ENCODE assay signal across 22 cellular contexts in genomic region chr7:43537765-43538403, GRCh38. TPM values are rescaled to one million over a fixed set of nuclear protein-coding genes. Genes with fewer than 3 reads are reported as not detected.
DNase-seq lines count a peak whose midpoint lies in the region; ATAC-seq, FAIRE-seq and TF ChIP-seq lines count a peak whose summit lies in the region.
"Had no signal": no experiment of that assay in that cellular context is flagged by ENCODE, and none has a peak within 500 bp of the region (broad histone marks: within the 10 kb centered on the region; RNA-seq: fewer than 3 reads in every experiment).

No MANE protein-coding gene starts in this region.

- no peaks in the 10 kb centered on the region; the same call in 1 of the 2 replicates for H3K27me3 Mint-ChIP-seq in WTC11 (ENCODE audit: low read depth)

- H3K27me3 ChIP-seq in cardiac muscle cell = no peaks in the 10 kb centered on the region
- H3K27me3 ChIP-seq: colonic mucosa, tibial nerve had no signal

- no peak overlapping the region for H3K4me3 ChIP-seq in cardiac muscle cell
- H3K4me3 ChIP-seq: colonic mucosa, tibial nerve had no signal

- CTCF ChIA-PET in WTC11 (lab: Charles Lee) = interaction anchor here (0.7 to 1.2 kb wide), 2 partner anchors 45 to 98 kb away, joined by 4 to 8 read pairs; partner anchors contain the start of gene STK17A

- H3K36me3 Mint-ChIP-seq in WTC11 = no peaks in the 10 kb centered on the region
- H3K36me3 Mint-ChIP-seq: activated CD8-positive, alpha-beta memory T cell treated with anti-CD3 and anti-CD28 coated beads, Interleukin-2, amount 10 ng/mL, durations not matched to agents 7 days and 5 days; CD4-positive, CD25-positive, alpha-beta regulatory T cell; natural killer cell; stimulated activated naive B cell treated with anti-CD40 and anti-IgM and Interleukin-4, amounts not matched to agents 10 μg/mL and 1 μg/mL and 100 μg/mL, for 72 hours had no signal

- FAIRE-seq in urothelium cell line (lab: Jason Lieb, UNC) = peak; percentile 23
- FAIRE-seq: A204.1, HepG2 had no signal

- no peak for ATAC-seq in left cardiac atrium
- peak; percentile 18; the same call in 1 of the 2 replicates for ATAC-seq in WTC11
- no peak for ATAC-seq in HG03342 (IDR thresholded peaks at IDR 0.05; ENCODE audit: unreplicated experiment)
- ATAC-seq: activated CD8-positive, alpha-beta memory T cell treated with anti-CD3 and anti-CD28 coated beads, Interleukin-2, amount 10 ng/mL, durations not matched to agents 7 days and 5 days; HepG2; natural killer cell; stimulated activated naive B cell treated with anti-CD40 and anti-IgM and Interleukin-4, amounts not matched to agents 10 μg/mL and 1 μg/mL and 100 μg/mL, for 72 hours had no signal

- no peaks in the 10 kb centered on the region for H3K36me3 ChIP-seq in cardiac muscle cell
- H3K36me3 ChIP-seq: colonic mucosa, tibial nerve had no signal

- H3K9me3 ChIP-seq in cardiac muscle cell (ENCODE audit: low read depth) = no peaks in the 10 kb centered on the region
- H3K9me3 ChIP-seq: colonic mucosa, tibial nerve had no signal

- no peaks in the 10 kb centered on the region for H3K9me3 Mint-ChIP-seq in WTC11
- H3K9me3 Mint-ChIP-seq: CD4-positive, CD25-positive, alpha-beta regulatory T cell; natural killer cell; stimulated activated naive B cell treated with anti-CD40 and anti-IgM and Interleukin-4, amounts not matched to agents 10 μg/mL and 1 μg/mL and 100 μg/mL, for 72 hours had no signal

- peak; percentile 59 to 65 for DNase-seq in cardiac muscle cell (ENCODE audit: low read depth in 1 of 2, low spot score in 1 of 2)
- no peak for DNase-seq in left cardiac atrium
- DNase-seq in WTC11 (ENCODE audit: low spot score) = no peak
- peak; percentile 88 for DNase-seq in glomerular visceral epithelial cell (ENCODE audit: extremely low spot score)
- DNase-seq in urothelium cell line (ENCODE audit: low spot score) = peak; percentile 65
- DNase-seq in NCI-H2196 treated with DMSO at 0.1 percent for 48 hours (lab: John Stamatoyannopoulos, UW; ENCODE audit: unreplicated experiment) = no peak
- no peak for DNase-seq in stimulated activated CD4-positive, alpha-beta T cell treated with anti-CD3 and anti-CD28 coated beads, Interleukin-2, amount 100 ng/mL, for 48 hours
- DNase-seq: activated CD4-positive, CD25-positive, alpha-beta regulatory T cell treated with anti-CD3 and anti-CD28 coated beads, Interleukin-2, amount 50 U/mL, for 72 hours; activated CD8-positive, alpha-beta memory T cell treated with anti-CD3 and anti-CD28 coated beads, Interleukin-2, amount 10 ng/mL, durations not matched to agents 7 days and 5 days; amygdala; CD4-positive, CD25-positive, alpha-beta regulatory T cell; colonic mucosa; MM.1S; natural killer cell; NCI-H187 treated with DMSO at 0.1 percent for 48 hours; NCI-H510A; stimulated activated naive B cell treated with anti-CD40 and anti-IgM and Interleukin-4, amounts not matched to agents 10 μg/mL and 1 μg/mL and 100 μg/mL, for 72 hours had no signal

- no peak overlapping the region for H3K4me3 Mint-ChIP-seq in WTC11
- H3K4me3 Mint-ChIP-seq: activated CD8-positive, alpha-beta memory T cell treated with anti-CD3 and anti-CD28 coated beads, Interleukin-2, amount 10 ng/mL, durations not matched to agents 7 days and 5 days; CD4-positive, CD25-positive, alpha-beta regulatory T cell; natural killer cell; stimulated activated naive B cell treated with anti-CD40 and anti-IgM and Interleukin-4, amounts not matched to agents 10 μg/mL and 1 μg/mL and 100 μg/mL, for 72 hours had no signal

- TF ChIP-seq CTCF in cardiac muscle cell (IDR thresholded peaks at IDR 0.05; ENCODE audit: low read depth, low read length) (no peak), WTC11 (IDR thresholded peaks at IDR 0.05) (no peak)

- POLR2A ChIA-PET in WTC11 (lab: Charles Lee) = no interaction called here

- intact Hi-C loops in left cardiac atrium (cut with DNase I) = no loop called here

- H3K4me1 Mint-ChIP-seq in WTC11 = peaks cover 11% of the 10 kb centered on the region
- H3K4me1 Mint-ChIP-seq: activated CD8-positive, alpha-beta memory T cell treated with anti-CD3 and anti-CD28 coated beads, Interleukin-2, amount 10 ng/mL, durations not matched to agents 7 days and 5 days; CD4-positive, CD25-positive, alpha-beta regulatory T cell; natural killer cell; stimulated activated naive B cell treated with anti-CD40 and anti-IgM and Interleukin-4, amounts not matched to agents 10 μg/mL and 1 μg/mL and 100 μg/mL, for 72 hours had no signal

- H3K27ac ChIP-seq in cardiac muscle cell = peak overlapping the region; percentile 82
- H3K27ac ChIP-seq: colonic mucosa had no signal

- no peak overlapping the region for H3K27ac Mint-ChIP-seq in WTC11
- H3K27ac Mint-ChIP-seq: activated CD8-positive, alpha-beta memory T cell treated with anti-CD3 and anti-CD28 coated beads, Interleukin-2, amount 10 ng/mL, durations not matched to agents 7 days and 5 days; CD4-positive, CD25-positive, alpha-beta regulatory T cell; natural killer cell; progenitor cell of endocrine pancreas; stimulated activated naive B cell treated with anti-CD40 and anti-IgM and Interleukin-4, amounts not matched to agents 10 μg/mL and 1 μg/mL and 100 μg/mL, for 72 hours had no signal

- H3K4me1 ChIP-seq in cardiac muscle cell (ENCODE audit: low read depth) = peaks cover 14% of the 10 kb centered on the region
- H3K4me1 ChIP-seq: colonic mucosa had no signal

TF ChIP-seq in WTC11, 78 proteins besides CTCF, POLR2A, EP300 and RAD21 (continues in another document):
- TF ChIP-seq ELF4 (CRISPR knock-in tag; IDR thresholded peaks at IDR 0.05; ENCODE audit: low read depth) = no peak
- TF ChIP-seq TEAD1 (CRISPR knock-in tag; IDR thresholded peaks at IDR 0.05) = no peak
- no peak for TF ChIP-seq JUN (CRISPR knock-in tag; IDR thresholded peaks at IDR 0.05)
- no peak for TF ChIP-seq ETV6 (CRISPR knock-in tag; IDR thresholded peaks at IDR 0.05)
- TF ChIP-seq ZNF281 (CRISPR knock-in tag; IDR thresholded peaks at IDR 0.05) = no peak
- TF ChIP-seq ZNF138 (CRISPR knock-in tag; conservative IDR thresholded peaks at IDR 0.05) = no peak
- no peak for TF ChIP-seq PRRX2 (CRISPR knock-in tag; IDR thresholded peaks at IDR 0.05)
- TF ChIP-seq ERG (CRISPR knock-in tag; IDR thresholded peaks at IDR 0.05) = no peak
- no peak for TF ChIP-seq SP1 (CRISPR knock-in tag; conservative IDR thresholded peaks at IDR 0.05)
- TF ChIP-seq ZNF416 (CRISPR knock-in tag; IDR thresholded peaks at IDR 0.05) = no peak
- TF ChIP-seq ZNF671 (CRISPR knock-in tag; IDR thresholded peaks at IDR 0.05) = no peak

RNA-seq across cellular contexts. Expression of gene STK17A, which starts 45.0 kb away (rescaled TPM):
- total RNA-seq in cardiac muscle cell = 17.3 and 18.0 TPM in 2 replicates
- 24.5 and 30.4 TPM in 2 replicates for polyA plus RNA-seq in cardiac muscle cell
- 10 to 100 TPM; 12.2 to 18.0 TPM for total RNA-seq in left cardiac atrium
- 12.2 to 17.6 TPM (median 15.1 TPM) in 3 replicates for total RNA-seq in WTC11 (2021)

Comparison
In these comparisons a context has a peak if more than half of its experiments do, and no peak if none do; other contexts are left out.
1. DNase-seq: peak in cardiac muscle cell (2 of 2), glomerular visceral epithelial cell (single experiment) and urothelium cell line (single experiment); none in left cardiac atrium (single experiment), WTC11 (single experiment), NCI-H2196 treated with DMSO at 0.1 percent for 48 hours (single experiment) and stimulated activated CD4-positive, alpha-beta T cell treated with anti-CD3 and anti-CD28 coated beads, Interleukin-2, amount 100 ng/mL, for 48 hours (0 of 2).